ENCODE assay signal across 37 cellular contexts in genomic region chr2:120690521-120690920, GRCh38. TPM values are rescaled to one million over a fixed set of nuclear protein-coding genes. Genes with fewer than 3 reads are reported as not detected.
"Had no signal": no experiment of that assay in that cellular context is flagged by ENCODE, and none has a peak within 500 bp of the region (broad histone marks: within the 10 kb centered on the region; RNA-seq: fewer than 3 reads in every experiment).

No MANE protein-coding gene starts in this region.

- H3K27ac Mint-ChIP-seq: activated B cell treated with CpG ODN at 0.5 μM for 24 hours; activated CD4-positive, alpha-beta memory T cell treated with anti-CD3 and anti-CD28 coated beads, Interleukin-2, amount 10 ng/mL, durations not matched to agents 7 days and 5 days; activated CD4-positive, alpha-beta T cell treated with anti-CD3 and anti-CD28 coated beads, Interleukin-2, amount 10 ng/mL, durations not matched to agents 7 days and 5 days; activated CD8-positive, alpha-beta memory T cell treated with anti-CD3 and anti-CD28 coated beads, Interleukin-2, amount 10 ng/mL, durations not matched to agents 7 days and 5 days; activated CD8-positive, alpha-beta T cell treated with anti-CD3 and anti-CD28 coated beads, Interleukin-2, amount 10 ng/mL, durations not matched to agents 7 days and 5 days; activated naive CD4-positive, alpha-beta T cell treated with anti-CD3 and anti-CD28 coated beads, Interleukin-2, amount 10 ng/mL, durations not matched to agents 7 days and 5 days; activated naive CD4-positive, alpha-beta T cell treated with anti-CD3 and anti-CD28 coated beads, Interleukin-2, amount 50 U/mL, for 24 hours; activated naive CD8-positive, alpha-beta T cell; activated naive CD8-positive, alpha-beta T cell treated with anti-CD3 and anti-CD28 coated beads, Interleukin-2, amount 10 ng/mL, durations not matched to agents 7 days and 5 days; activated naive CD8-positive, alpha-beta T cell treated with anti-CD3 and anti-CD28 coated beads, Interleukin-2, amount 50 U/mL, for 24 hours; activated T-cell treated with anti-CD3 and anti-CD28 coated beads, Interleukin-2, amount 50 U/mL, for 24 hours; activated T-helper 2 cell treated with anti-CD3 and anti-CD28 coated beads, Interferon-gamma antibody, Interleukin-2, Interleukin-4, amounts not matched to agents 10 μg/mL and 5 μg/mL and 100 μg/mL, durations not matched to agents 14 hours and 24 hours and 36 hours; brain; T-helper 1 cell treated with Interleukin-12 subunit alpha and Interleukin-12 subunit beta and Interleukin-4 antibody, amounts not matched to agents 30 μg/mL and 1 μg/mL, for 36 hours; T-helper 2 cell treated with Interferon-gamma antibody and Interleukin-4, amounts not matched to agents 5 μg/mL and 100 μg/mL, for 36 hours had no signal

- H3K27me3 ChIP-seq: ascending aorta had no signal

- H3K27ac ChIP-seq: ascending aorta, cardiac muscle cell, VCaP had no signal

- H3K4me3 Mint-ChIP-seq: activated B cell treated with CpG ODN at 0.5 μM for 24 hours; activated CD4-positive, alpha-beta memory T cell treated with anti-CD3 and anti-CD28 coated beads, Interleukin-2, amount 10 ng/mL, durations not matched to agents 7 days and 5 days; activated CD4-positive, alpha-beta T cell treated with anti-CD3 and anti-CD28 coated beads, Interleukin-2, amount 10 ng/mL, durations not matched to agents 7 days and 5 days; activated CD8-positive, alpha-beta memory T cell treated with anti-CD3 and anti-CD28 coated beads, Interleukin-2, amount 10 ng/mL, durations not matched to agents 7 days and 5 days; activated CD8-positive, alpha-beta T cell treated with anti-CD3 and anti-CD28 coated beads, Interleukin-2, amount 10 ng/mL, durations not matched to agents 7 days and 5 days; activated naive CD4-positive, alpha-beta T cell treated with anti-CD3 and anti-CD28 coated beads, Interleukin-2, amount 10 ng/mL, durations not matched to agents 7 days and 5 days; activated naive CD4-positive, alpha-beta T cell treated with anti-CD3 and anti-CD28 coated beads, Interleukin-2, amount 50 U/mL, for 24 hours; activated naive CD8-positive, alpha-beta T cell; activated naive CD8-positive, alpha-beta T cell treated with anti-CD3 and anti-CD28 coated beads, Interleukin-2, amount 10 ng/mL, durations not matched to agents 7 days and 5 days; activated naive CD8-positive, alpha-beta T cell treated with anti-CD3 and anti-CD28 coated beads, Interleukin-2, amount 50 U/mL, for 24 hours; activated T-cell treated with anti-CD3 and anti-CD28 coated beads, Interleukin-2, amount 50 U/mL, for 24 hours; brain; central memory CD8-positive, alpha-beta T cell; T-helper 1 cell treated with Interleukin-12 subunit alpha and Interleukin-12 subunit beta and Interleukin-4 antibody, amounts not matched to agents 30 μg/mL and 1 μg/mL, for 36 hours; T-helper 2 cell treated with Interferon-gamma antibody and Interleukin-4, amounts not matched to agents 5 μg/mL and 100 μg/mL, for 36 hours had no signal

- H3K36me3 ChIP-seq: ascending aorta, cardiac muscle cell had no signal

- H3K9me3 ChIP-seq: ascending aorta had no signal

- DNase-seq: activated B cell treated with CpG ODN at 0.5 μM for 24 hours; activated CD4-positive, alpha-beta memory T cell treated with anti-CD3 and anti-CD28 coated beads, Interleukin-2, amount 10 ng/mL, durations not matched to agents 7 days and 5 days; activated CD4-positive, alpha-beta T cell treated with anti-CD3 and anti-CD28 coated beads for 4 hours; activated CD4-positive, alpha-beta T cell treated with anti-CD3 and anti-CD28 coated beads, Interleukin-2, amount 10 ng/mL, durations not matched to agents 7 days and 5 days; activated CD4-positive, alpha-beta T cell treated with anti-CD3 and anti-CD28 coated beads, Interleukin-2, amount 50 U/mL, for 48 hours; activated CD4-positive, CD25-positive, alpha-beta regulatory T cell treated with anti-CD3 and anti-CD28 coated beads, Interleukin-2, amount 50 U/mL, for 72 hours; activated CD8-positive, alpha-beta memory T cell treated with anti-CD3 and anti-CD28 coated beads for 24 hours; activated CD8-positive, alpha-beta memory T cell treated with anti-CD3 and anti-CD28 coated beads, Interleukin-2, amount 10 ng/mL, durations not matched to agents 7 days and 5 days; activated CD8-positive, alpha-beta memory T cell treated with anti-CD3 and anti-CD28 coated beads, Interleukin-2, amount 50 U/mL, for 48 hours; activated CD8-positive, alpha-beta T cell treated with anti-CD3 and anti-CD28 coated beads, Interleukin-2, amount 10 ng/mL, durations not matched to agents 7 days and 5 days; activated effector memory CD4-positive, alpha-beta T cell treated with Interleukin-2 at 50 U/mL for 16 hours; activated gamma-delta T cell; activated naive CD4-positive, alpha-beta T cell treated with anti-CD3 and anti-CD28 coated beads, Interleukin-2, amount 10 ng/mL, durations not matched to agents 7 days and 5 days; activated naive CD4-positive, alpha-beta T cell treated with Interleukin-2 at 50 U/mL for 16 hours; activated naive CD8-positive, alpha-beta T cell treated with anti-CD3 and anti-CD28 coated beads, Interleukin-2, amount 10 ng/mL, durations not matched to agents 7 days and 5 days; activated naive CD8-positive, alpha-beta T cell treated with anti-CD3 and anti-CD28 coated beads, Interleukin-2, amount 50 U/mL, for 24 hours; activated T-cell treated with anti-CD3 and anti-CD28 coated beads, Interleukin-2, amount 50 U/mL, for 24 hours; activated T-cell treated with anti-CD3 and anti-CD28 coated beads, Interleukin-2, amount 50 U/mL, for 48 hours; amygdala; anterior cingulate cortex; caudate nucleus; SW 1271; T-helper 1 cell; T-helper 2 cell; T-helper 9 cell had no signal

- FAIRE-seq: bronchial epithelial cell, TTC549 had no signal

- H3K4me3 ChIP-seq: ascending aorta, cardiac muscle cell had no signal

- H3K9me3 Mint-ChIP-seq: activated B cell treated with CpG ODN at 0.5 μM for 24 hours; activated CD4-positive, alpha-beta memory T cell treated with anti-CD3 and anti-CD28 coated beads, Interleukin-2, amount 10 ng/mL, durations not matched to agents 7 days and 5 days; activated CD4-positive, alpha-beta T cell treated with anti-CD3 and anti-CD28 coated beads, Interleukin-2, amount 10 ng/mL, durations not matched to agents 7 days and 5 days; activated naive CD4-positive, alpha-beta T cell treated with anti-CD3 and anti-CD28 coated beads, Interleukin-2, amount 10 ng/mL, durations not matched to agents 7 days and 5 days; activated naive CD4-positive, alpha-beta T cell treated with anti-CD3 and anti-CD28 coated beads, Interleukin-2, amount 50 U/mL, for 24 hours; activated naive CD8-positive, alpha-beta T cell treated with anti-CD3 and anti-CD28 coated beads, Interleukin-2, amount 10 ng/mL, durations not matched to agents 7 days and 5 days; activated naive CD8-positive, alpha-beta T cell treated with anti-CD3 and anti-CD28 coated beads, Interleukin-2, amount 50 U/mL, for 24 hours; activated T-cell treated with anti-CD3 and anti-CD28 coated beads, Interleukin-2, amount 50 U/mL, for 24 hours; activated T-helper 2 cell treated with anti-CD3 and anti-CD28 coated beads, Interferon-gamma antibody, Interleukin-2, Interleukin-4, amounts not matched to agents 10 μg/mL and 5 μg/mL and 100 μg/mL, durations not matched to agents 14 hours and 24 hours and 36 hours; central memory CD8-positive, alpha-beta T cell; T-helper 1 cell treated with Interleukin-12 subunit alpha and Interleukin-12 subunit beta and Interleukin-4 antibody, amounts not matched to agents 30 μg/mL and 1 μg/mL, for 36 hours; T-helper 2 cell treated with Interferon-gamma antibody and Interleukin-4, amounts not matched to agents 5 μg/mL and 100 μg/mL, for 36 hours had no signal

- H3K36me3 Mint-ChIP-seq: activated CD8-positive, alpha-beta memory T cell treated with anti-CD3 and anti-CD28 coated beads, Interleukin-2, amount 10 ng/mL, durations not matched to agents 7 days and 5 days; activated naive CD4-positive, alpha-beta T cell treated with anti-CD3 and anti-CD28 coated beads, Interleukin-2, amount 10 ng/mL, durations not matched to agents 7 days and 5 days; activated naive CD4-positive, alpha-beta T cell treated with anti-CD3 and anti-CD28 coated beads, Interleukin-2, amount 50 U/mL, for 24 hours; activated naive CD8-positive, alpha-beta T cell; activated naive CD8-positive, alpha-beta T cell treated with anti-CD3 and anti-CD28 coated beads, Interleukin-2, amount 10 ng/mL, durations not matched to agents 7 days and 5 days; brain had no signal

- ATAC-seq: activated CD8-positive, alpha-beta memory T cell treated with anti-CD3 and anti-CD28 coated beads, Interleukin-2, amount 10 ng/mL, durations not matched to agents 7 days and 5 days; activated CD8-positive, alpha-beta T cell treated with anti-CD3 and anti-CD28 coated beads, Interleukin-2, amount 10 ng/mL, durations not matched to agents 7 days and 5 days; activated naive CD8-positive, alpha-beta T cell treated with anti-CD3 and anti-CD28 coated beads, Interleukin-2, amount 50 U/mL, for 24 hours had no signal

- H3K4me1 ChIP-seq: ascending aorta had no signal

RNA-seq across cellular contexts. Expression of gene GLI2, which starts 45.1 kb away (rescaled TPM):
- total RNA-seq: activated B cell treated with CpG ODN at 0.5 μM for 24 hours had no signal
